Comparison of ENCODE assay signal across 8 cellular contexts in the genomic region with DNA sequence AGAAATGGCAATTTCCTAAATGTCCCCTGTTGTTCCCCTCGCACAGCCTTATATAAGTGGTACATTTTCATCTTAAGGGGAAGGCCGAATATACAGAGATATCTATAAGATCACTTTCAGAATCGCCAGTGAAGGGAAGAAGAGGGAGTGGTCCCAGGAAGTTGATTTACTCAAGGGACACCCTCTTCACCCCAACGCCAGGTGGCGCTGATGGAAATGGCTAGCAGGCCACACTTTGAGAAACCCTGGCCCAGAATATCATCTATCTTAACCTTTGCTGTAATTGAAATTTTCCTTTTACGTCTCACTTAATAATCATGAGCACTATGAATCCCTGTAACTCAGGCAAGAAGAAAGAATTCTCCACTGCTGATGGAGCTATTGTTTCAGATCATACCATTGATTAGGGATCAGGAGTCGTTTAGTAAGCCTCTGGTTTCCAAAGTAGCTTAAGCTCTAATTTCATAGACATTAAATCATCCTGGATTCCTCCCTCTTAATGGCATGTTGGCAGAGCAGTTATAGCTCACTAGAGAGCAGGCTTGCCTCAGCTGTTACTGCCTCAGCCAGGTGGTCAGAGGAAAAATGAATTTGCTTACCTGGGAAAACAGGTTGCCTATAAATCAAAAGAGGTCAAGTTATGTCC.
A peak's percentile ranks its signal among the peaks of the same experiment; 100 is the strongest.
DNase-seq lines count a peak whose midpoint lies in the region; ATAC-seq and TF ChIP-seq lines count a peak whose summit lies in the region.

No MANE protein-coding gene starts in this region.

- DNase-seq in A172 (ENCODE audit: low spot score), result peak; percentile 57
- DNase-seq in GDM1 (lab: John Stamatoyannopoulos, UW), result peak; percentile 12
- peak; percentile 73 for DNase-seq in NCI-H2081 treated with DMSO at 0.1 percent for 48 hours (lab: John Stamatoyannopoulos, UW)
- DNase-seq in astrocyte of the spinal cord (ENCODE audit: low read depth, low spot score), result peak; percentile 2
- DNase-seq in myocyte (ENCODE audit: low read depth), result peak; percentile 71
- no peak for DNase-seq in uterus

- H3K4me1 ChIP-seq in uterus, result no peaks in the 10 kb centered on the region

- no peak overlapping the region for H3K4me3 ChIP-seq in astrocyte of the spinal cord (ENCODE audit: low read depth, low read length)
- H3K4me3 ChIP-seq in uterus, result no peak overlapping the region

- intact Hi-C loops in uterus (cut with DNase I; ENCODE audit: low total_unique reads), result no loop called here

- no peak for TF ChIP-seq POLR2A in uterus (IDR thresholded peaks at IDR 0.05)

- no peak overlapping the region for H3K27ac ChIP-seq in uterus

- H3K9me3 ChIP-seq in uterus, result no peaks in the 10 kb centered on the region

- H3K27me3 ChIP-seq in uterus, result no peaks in the 10 kb centered on the region

- in situ Hi-C loops in astrocyte of the spinal cord (cut with HindIII; ENCODE audit: low sequenced_read_pairs), result no loop called here

- no peaks in the 10 kb centered on the region for H3K36me3 ChIP-seq in uterus

- peak; percentile 46 for TF ChIP-seq CTCF in astrocyte of the spinal cord (IDR thresholded peaks at IDR 0.05; ENCODE audit: low read depth, low read length)
- no peak for TF ChIP-seq CTCF in uterus (IDR thresholded peaks at IDR 0.05)

- ATAC-seq in HG02852 (IDR thresholded peaks at IDR 0.05; ENCODE audit: unreplicated experiment) (peak; percentile 67), HG03108 (IDR thresholded peaks at IDR 0.05; ENCODE audit: unreplicated experiment) (no peak)

Comparison
In these comparisons a context has a peak if more than half of its experiments do, and no peak if none do; other contexts are left out.
1. DNase-seq: peak in A172 (single experiment), GDM1 (single experiment), NCI-H2081 treated with DMSO at 0.1 percent for 48 hours (single experiment), astrocyte of the spinal cord (single experiment) and myocyte (single experiment); none in uterus (0 of 2).